ENCODE assay signal across 8 cellular contexts in genomic region chr6:82178084-82178758, GRCh38.
DNase-seq lines count a peak whose midpoint lies in the region; ATAC-seq and TF ChIP-seq lines count a peak whose summit lies in the region.

No MANE protein-coding gene starts in this region.

- H3K27me3 Mint-ChIP-seq in memory B cell = no peaks in the 10 kb centered on the region

- peak overlapping the region; percentile 42 for H3K27ac Mint-ChIP-seq in memory B cell

- H3K27me3 ChIP-seq in mammary epithelial cell (ENCODE audit: insufficient read depth, low read length) = no peaks in the 10 kb centered on the region
- H3K27me3 ChIP-seq in stomach = no peaks in the 10 kb centered on the region

- H3K4me1 Mint-ChIP-seq in memory B cell = no peaks in the 10 kb centered on the region

- no peaks in the 10 kb centered on the region for H3K9me3 Mint-ChIP-seq in memory B cell

- H3K4me1 ChIP-seq in mammary epithelial cell (ENCODE audit: insufficient read depth, low read length) (no peaks in the 10 kb centered on the region), stomach (no peaks in the 10 kb centered on the region)

- no peak overlapping the region for H3K4me3 Mint-ChIP-seq in memory B cell

- H2AFZ ChIP-seq in mammary epithelial cell (ENCODE audit: low read depth, low read length) = no peak overlapping the region

- no TSS peak for BruUV-seq in mammary epithelial cell (replicated peaks; lab: Mats Ljungman, UMichigan)

- WGBS in mammary epithelial cell (ENCODE audit: low coverage, missing lambda C conversion rate) = 50% methylated on average over 2 of the region's 2 CpGs
- 50 to 74% (median 57%) methylated on average over 2 of the region's 2 CpGs for WGBS in stomach, 5 donors

- CTCF ChIA-PET in mammary epithelial cell (lab: Charles Lee; ENCODE audit: low non-redundant PET) = interaction anchor here (0.6 kb wide), 1 partner anchor 1181 kb away, joined by 3 read pairs; no protein-coding TSS in a partner anchor

- H3K27ac ChIP-seq in mammary epithelial cell (ENCODE audit: insufficient read depth, low read depth, low read length) (no peak overlapping the region), stomach (no peak overlapping the region)

- dilution Hi-C loops in mammary epithelial cell (cut with HindIII; ENCODE audit: low sequenced_read_pairs) = no loop called here

- TF ChIP-seq CTCF in NB4 (IDR thresholded peaks at IDR 0.05; ENCODE audit: low read depth, low read length) = peak; percentile 19
- peak; percentile 36 to 58 for TF ChIP-seq CTCF in mammary epithelial cell (conservative IDR thresholded peaks at IDR 0.05 in 1 of 2, IDR thresholded peaks at IDR 0.05 in 1 of 2; ENCODE audit: extremely low read depth in 1 of 2, insufficient read depth in 1 of 2, low read depth in 1 of 2, low read length in 2 of 2)
- peak in 1 of 7 experiments; percentile 20 for TF ChIP-seq CTCF in stomach (IDR thresholded peaks at IDR 0.05)

- H3K9me3 ChIP-seq in mammary epithelial cell (replicated peaks; ENCODE audit: insufficient read depth, low read length) (no peaks in the 10 kb centered on the region), stomach (no peaks in the 10 kb centered on the region)

- intact Hi-C loops in mammary epithelial cell (cut with micrococcal nuclease) = no loop called here
- intact Hi-C loops in stomach (cut with DNase I; ENCODE audit: low total_unique reads) = no loop called here
- intact Hi-C loops in head of caudate nucleus (cut with DNase I) = no loop called here

- TF ChIP-seq EP300 in stomach (IDR thresholded peaks at IDR 0.05) = no peak

- no peaks in the 10 kb centered on the region for H4K20me1 ChIP-seq in mammary epithelial cell (ENCODE audit: insufficient read depth, low read length)

- H3K4me3 ChIP-seq in NB4 (ENCODE audit: low read depth, low read length) (no peak overlapping the region), mammary epithelial cell (replicated peaks in 1 of 3; ENCODE audit: insufficient read depth in 1 of 3, low read depth in 2 of 3, low read length in 3 of 3) (no peak overlapping the region), stomach (no peak overlapping the region)

- no peak overlapping the region for H3K9ac ChIP-seq in mammary epithelial cell (ENCODE audit: insufficient read depth, low read length)

- in situ Hi-C loops in mammary epithelial cell (cut with MboI; ENCODE audit: low sequenced_read_pairs in 2 of 2) = no loop called here

- H3K79me2 ChIP-seq in mammary epithelial cell (ENCODE audit: insufficient read depth, low read length) = no peaks in the 10 kb centered on the region

- ATAC-seq in memory B cell (ENCODE audit: low read depth) = no peak
- ATAC-seq in HG02763 (IDR thresholded peaks at IDR 0.05; ENCODE audit: unreplicated experiment) = no peak
- no peak for ATAC-seq in HG03354 (IDR thresholded peaks at IDR 0.05; ENCODE audit: poor library complexity, severe bottlenecking, unreplicated experiment)

- TF ChIP-seq POLR2A in NB4 (IDR thresholded peaks at IDR 0.05; ENCODE audit: extremely low read depth, insufficient read length) = no peak
- TF ChIP-seq POLR2A in stomach (IDR thresholded peaks at IDR 0.05) = no peak

- DNase-seq in DMS153 treated with DMSO at 0.1 percent for 48 hours (lab: John Stamatoyannopoulos, UW; ENCODE audit: unreplicated experiment) (peak; percentile 47), NB4 (ENCODE audit: low read depth) (peak; percentile 37), mammary epithelial cell (peak; percentile 14), memory B cell (ENCODE audit: low spot score in 2 of 2) (no peak), stomach (no peak), head of caudate nucleus (no peak)

- H3K36me3 ChIP-seq in mammary epithelial cell (ENCODE audit: insufficient read depth, low read length) = peaks cover 27% of the 10 kb centered on the region
- H3K36me3 ChIP-seq in stomach = peaks cover under 1 to 86% (median 80%) of the 10 kb centered on the region in 4 donors

- H3K4me2 ChIP-seq in mammary epithelial cell (ENCODE audit: insufficient read depth, low read depth, low read length) = no peak overlapping the region

- peaks cover 23% of the 10 kb centered on the region for H3K36me3 Mint-ChIP-seq in memory B cell

Comparison
In these comparisons a context has a peak if more than half of its experiments do, and no peak if none do; other contexts are left out.
1. DNase-seq: peak in DMS153 treated with DMSO at 0.1 percent for 48 hours (single experiment), NB4 (single experiment) and mammary epithelial cell (single experiment); none in memory B cell (0 of 2), stomach (single experiment) and head of caudate nucleus (0 of 42).